In the genomic region with DNA sequence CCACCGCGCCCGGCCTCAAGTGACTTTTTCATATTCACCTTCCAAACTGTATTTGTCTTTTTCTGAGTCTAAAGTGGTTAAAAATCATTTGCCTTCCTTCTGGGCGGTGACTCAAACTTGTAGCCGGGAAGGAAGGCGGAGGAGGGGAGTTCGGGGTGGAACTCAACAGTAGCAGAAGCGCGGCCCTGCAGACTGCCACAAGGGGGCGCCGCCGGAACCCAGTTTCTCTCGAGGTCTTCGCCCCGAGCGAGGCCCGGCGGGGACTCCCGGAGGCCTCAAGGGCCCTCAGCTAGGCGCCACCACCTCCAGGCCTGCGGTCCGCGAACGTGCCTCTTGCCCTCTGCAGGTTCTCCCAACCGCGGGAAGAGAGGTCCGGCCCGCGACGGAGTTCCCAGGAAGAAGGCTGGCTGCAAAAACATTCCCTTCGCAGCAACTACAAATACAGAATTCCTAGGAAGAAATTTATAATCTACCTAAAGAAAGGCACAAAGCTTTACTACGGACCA, we compare ENCODE assay signal across 1 cellular context.
A peak's percentile ranks its signal among the peaks of the same experiment; 100 is the strongest.
TF ChIP-seq lines count a peak whose summit lies in the region.

No MANE protein-coding gene starts in this region.

TF ChIP-seq in K562, 482 proteins besides CTCF, POLR2A, EP300 and RAD21 (continued from another document and continues in another):
- TF ChIP-seq, protein P1, sequence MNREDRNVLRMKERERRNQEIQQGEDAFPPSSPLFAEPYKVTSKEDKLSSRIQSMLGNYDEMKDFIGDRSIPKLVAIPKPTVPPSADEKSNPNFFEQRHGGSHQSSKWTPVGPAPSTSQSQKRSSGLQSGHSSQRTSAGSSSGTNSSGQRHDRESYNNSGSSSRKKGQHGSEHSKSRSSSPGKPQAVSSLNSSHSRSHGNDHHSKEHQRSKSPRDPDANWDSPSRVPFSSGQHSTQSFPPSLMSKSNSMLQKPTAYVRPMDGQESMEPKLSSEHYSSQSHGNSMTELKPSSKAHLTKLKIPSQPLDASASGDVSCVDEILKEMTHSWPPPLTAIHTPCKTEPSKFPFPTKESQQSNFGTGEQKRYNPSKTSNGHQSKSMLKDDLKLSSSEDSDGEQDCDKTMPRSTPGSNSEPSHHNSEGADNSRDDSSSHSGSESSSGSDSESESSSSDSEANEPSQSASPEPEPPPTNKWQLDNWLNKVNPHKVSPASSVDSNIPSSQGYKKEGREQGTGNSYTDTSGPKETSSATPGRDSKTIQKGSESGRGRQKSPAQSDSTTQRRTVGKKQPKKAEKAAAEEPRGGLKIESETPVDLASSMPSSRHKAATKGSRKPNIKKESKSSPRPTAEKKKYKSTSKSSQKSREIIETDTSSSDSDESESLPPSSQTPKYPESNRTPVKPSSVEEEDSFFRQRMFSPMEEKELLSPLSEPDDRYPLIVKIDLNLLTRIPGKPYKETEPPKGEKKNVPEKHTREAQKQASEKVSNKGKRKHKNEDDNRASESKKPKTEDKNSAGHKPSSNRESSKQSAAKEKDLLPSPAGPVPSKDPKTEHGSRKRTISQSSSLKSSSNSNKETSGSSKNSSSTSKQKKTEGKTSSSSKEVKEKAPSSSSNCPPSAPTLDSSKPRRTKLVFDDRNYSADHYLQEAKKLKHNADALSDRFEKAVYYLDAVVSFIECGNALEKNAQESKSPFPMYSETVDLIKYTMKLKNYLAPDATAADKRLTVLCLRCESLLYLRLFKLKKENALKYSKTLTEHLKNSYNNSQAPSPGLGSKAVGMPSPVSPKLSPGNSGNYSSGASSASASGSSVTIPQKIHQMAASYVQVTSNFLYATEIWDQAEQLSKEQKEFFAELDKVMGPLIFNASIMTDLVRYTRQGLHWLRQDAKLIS (CRISPR knock-in tag; IDR thresholded peaks at IDR 0.05) = no peak
- TF ChIP-seq NFRKB (IDR thresholded peaks at IDR 0.05; ENCODE audit: low read depth) (no peak), PHB2 (IDR thresholded peaks at IDR 0.05; ENCODE audit: low read depth) (no peak), ARID2 (IDR thresholded peaks at IDR 0.05) (no peak), OTX1 (CRISPR knock-in tag; IDR thresholded peaks at IDR 0.05) (no peak), CXXC5 (CRISPR knock-in tag; IDR thresholded peaks at IDR 0.05) (0 out of 2 replicates have a peak, but pooled peaks have one; percentile 14), L3MBTL2 (IDR thresholded peaks at IDR 0.05) (peak; percentile 73), MAFK (IDR thresholded peaks at IDR 0.05; ENCODE audit: low read length) (no peak), STAG1 (CRISPR knock-in tag; IDR thresholded peaks at IDR 0.05; ENCODE audit: borderline replicate concordance) (0 out of 2 replicates have a peak, but pooled peaks have one; percentile 19), DDX20 (tag; IDR thresholded peaks at IDR 0.05; ENCODE audit: low read depth) (no peak), ZFX (CRISPR knock-in tag; IDR thresholded peaks at IDR 0.05) (peak; percentile 44; the same call in 1 of the 2 replicates), FOS (IDR thresholded peaks at IDR 0.05; ENCODE audit: extremely low read depth, insufficient read length) (no peak), HSF4 (CRISPR knock-in tag; IDR thresholded peaks at IDR 0.05; ENCODE audit: borderline replicate concordance) (no peak), RBM25 (IDR thresholded peaks at IDR 0.05; ENCODE audit: low read depth, low read length, severe bottlenecking) (no peak), ETV6 (IDR thresholded peaks at IDR 0.05; ENCODE audit: borderline replicate concordance in 1 of 2, low read depth in 2 of 2, low read length in 1 of 2) (no peak), ETV6 (CRISPR knock-in tag; IDR thresholded peaks at IDR 0.05; ENCODE audit: borderline replicate concordance) (no peak), RB1 (IDR thresholded peaks at IDR 0.05; ENCODE audit: low read depth) (peak; percentile 42; the same call in 1 of the 2 replicates), SIN3B (IDR thresholded peaks at IDR 0.05; ENCODE audit: low read depth) (no peak), RCOR1 (IDR thresholded peaks at IDR 0.05; ENCODE audit: borderline replicate concordance in 1 of 2, low read depth in 2 of 2, low read length in 2 of 2) (0 out of 4 replicates have a peak, but pooled peaks of 1 of the 2 experiments have one; percentile 21), YY1 (IDR thresholded peaks at IDR 0.05; ENCODE audit: borderline replicate concordance in 1 of 3, control insufficient read depth in 1 of 3, extremely low read depth in 1 of 3, insufficient read depth in 3 of 3, insufficient read length in 1 of 3, insufficient replicate concordance in 2 of 3, low read depth in 1 of 3, low read length in 2 of 3) (peak in 1 of 3 experiments; percentile 15), ZC3H8 (IDR thresholded peaks at IDR 0.05) (no peak), ZNF311 (CRISPR knock-in tag; IDR thresholded peaks at IDR 0.05) (no peak)
- TF ChIP-seq, protein P2, sequence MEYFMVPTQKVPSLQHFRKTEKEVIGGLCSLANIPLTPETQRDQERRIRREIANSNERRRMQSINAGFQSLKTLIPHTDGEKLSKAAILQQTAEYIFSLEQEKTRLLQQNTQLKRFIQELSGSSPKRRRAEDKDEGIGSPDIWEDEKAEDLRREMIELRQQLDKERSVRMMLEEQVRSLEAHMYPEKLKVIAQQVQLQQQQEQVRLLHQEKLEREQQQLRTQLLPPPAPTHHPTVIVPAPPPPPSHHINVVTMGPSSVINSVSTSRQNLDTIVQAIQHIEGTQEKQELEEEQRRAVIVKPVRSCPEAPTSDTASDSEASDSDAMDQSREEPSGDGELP (CRISPR knock-in tag; IDR thresholded peaks at IDR 0.05; ENCODE audit: borderline replicate concordance) = peak; percentile 27; the same call in 1 of the 2 replicates
- TF ChIP-seq, protein P3, sequence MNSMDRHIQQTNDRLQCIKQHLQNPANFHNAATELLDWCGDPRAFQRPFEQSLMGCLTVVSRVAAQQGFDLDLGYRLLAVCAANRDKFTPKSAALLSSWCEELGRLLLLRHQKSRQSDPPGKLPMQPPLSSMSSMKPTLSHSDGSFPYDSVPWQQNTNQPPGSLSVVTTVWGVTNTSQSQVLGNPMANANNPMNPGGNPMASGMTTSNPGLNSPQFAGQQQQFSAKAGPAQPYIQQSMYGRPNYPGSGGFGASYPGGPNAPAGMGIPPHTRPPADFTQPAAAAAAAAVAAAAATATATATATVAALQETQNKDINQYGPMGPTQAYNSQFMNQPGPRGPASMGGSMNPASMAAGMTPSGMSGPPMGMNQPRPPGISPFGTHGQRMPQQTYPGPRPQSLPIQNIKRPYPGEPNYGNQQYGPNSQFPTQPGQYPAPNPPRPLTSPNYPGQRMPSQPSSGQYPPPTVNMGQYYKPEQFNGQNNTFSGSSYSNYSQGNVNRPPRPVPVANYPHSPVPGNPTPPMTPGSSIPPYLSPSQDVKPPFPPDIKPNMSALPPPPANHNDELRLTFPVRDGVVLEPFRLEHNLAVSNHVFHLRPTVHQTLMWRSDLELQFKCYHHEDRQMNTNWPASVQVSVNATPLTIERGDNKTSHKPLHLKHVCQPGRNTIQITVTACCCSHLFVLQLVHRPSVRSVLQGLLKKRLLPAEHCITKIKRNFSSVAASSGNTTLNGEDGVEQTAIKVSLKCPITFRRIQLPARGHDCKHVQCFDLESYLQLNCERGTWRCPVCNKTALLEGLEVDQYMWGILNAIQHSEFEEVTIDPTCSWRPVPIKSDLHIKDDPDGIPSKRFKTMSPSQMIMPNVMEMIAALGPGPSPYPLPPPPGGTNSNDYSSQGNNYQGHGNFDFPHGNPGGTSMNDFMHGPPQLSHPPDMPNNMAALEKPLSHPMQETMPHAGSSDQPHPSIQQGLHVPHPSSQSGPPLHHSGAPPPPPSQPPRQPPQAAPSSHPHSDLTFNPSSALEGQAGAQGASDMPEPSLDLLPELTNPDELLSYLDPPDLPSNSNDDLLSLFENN (IDR thresholded peaks at IDR 0.05; ENCODE audit: low read depth in 2 of 2, low read length in 2 of 2) = no peak
- TF ChIP-seq, protein P4, sequence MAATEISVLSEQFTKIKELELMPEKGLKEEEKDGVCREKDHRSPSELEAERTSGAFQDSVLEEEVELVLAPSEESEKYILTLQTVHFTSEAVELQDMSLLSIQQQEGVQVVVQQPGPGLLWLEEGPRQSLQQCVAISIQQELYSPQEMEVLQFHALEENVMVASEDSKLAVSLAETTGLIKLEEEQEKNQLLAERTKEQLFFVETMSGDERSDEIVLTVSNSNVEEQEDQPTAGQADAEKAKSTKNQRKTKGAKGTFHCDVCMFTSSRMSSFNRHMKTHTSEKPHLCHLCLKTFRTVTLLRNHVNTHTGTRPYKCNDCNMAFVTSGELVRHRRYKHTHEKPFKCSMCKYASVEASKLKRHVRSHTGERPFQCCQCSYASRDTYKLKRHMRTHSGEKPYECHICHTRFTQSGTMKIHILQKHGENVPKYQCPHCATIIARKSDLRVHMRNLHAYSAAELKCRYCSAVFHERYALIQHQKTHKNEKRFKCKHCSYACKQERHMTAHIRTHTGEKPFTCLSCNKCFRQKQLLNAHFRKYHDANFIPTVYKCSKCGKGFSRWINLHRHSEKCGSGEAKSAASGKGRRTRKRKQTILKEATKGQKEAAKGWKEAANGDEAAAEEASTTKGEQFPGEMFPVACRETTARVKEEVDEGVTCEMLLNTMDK (IDR thresholded peaks at IDR 0.05; ENCODE audit: borderline replicate concordance, insufficient read depth, low read depth, low read length, poor library complexity, severe bottlenecking) = peak; percentile 71
- TF ChIP-seq, protein P5, sequence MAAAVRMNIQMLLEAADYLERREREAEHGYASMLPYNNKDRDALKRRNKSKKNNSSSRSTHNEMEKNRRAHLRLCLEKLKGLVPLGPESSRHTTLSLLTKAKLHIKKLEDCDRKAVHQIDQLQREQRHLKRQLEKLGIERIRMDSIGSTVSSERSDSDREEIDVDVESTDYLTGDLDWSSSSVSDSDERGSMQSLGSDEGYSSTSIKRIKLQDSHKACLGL (CRISPR knock-in tag; IDR thresholded peaks at IDR 0.05; ENCODE audit: borderline replicate concordance, poor library complexity, severe bottlenecking) = no peak
- TF ChIP-seq, protein P6, sequence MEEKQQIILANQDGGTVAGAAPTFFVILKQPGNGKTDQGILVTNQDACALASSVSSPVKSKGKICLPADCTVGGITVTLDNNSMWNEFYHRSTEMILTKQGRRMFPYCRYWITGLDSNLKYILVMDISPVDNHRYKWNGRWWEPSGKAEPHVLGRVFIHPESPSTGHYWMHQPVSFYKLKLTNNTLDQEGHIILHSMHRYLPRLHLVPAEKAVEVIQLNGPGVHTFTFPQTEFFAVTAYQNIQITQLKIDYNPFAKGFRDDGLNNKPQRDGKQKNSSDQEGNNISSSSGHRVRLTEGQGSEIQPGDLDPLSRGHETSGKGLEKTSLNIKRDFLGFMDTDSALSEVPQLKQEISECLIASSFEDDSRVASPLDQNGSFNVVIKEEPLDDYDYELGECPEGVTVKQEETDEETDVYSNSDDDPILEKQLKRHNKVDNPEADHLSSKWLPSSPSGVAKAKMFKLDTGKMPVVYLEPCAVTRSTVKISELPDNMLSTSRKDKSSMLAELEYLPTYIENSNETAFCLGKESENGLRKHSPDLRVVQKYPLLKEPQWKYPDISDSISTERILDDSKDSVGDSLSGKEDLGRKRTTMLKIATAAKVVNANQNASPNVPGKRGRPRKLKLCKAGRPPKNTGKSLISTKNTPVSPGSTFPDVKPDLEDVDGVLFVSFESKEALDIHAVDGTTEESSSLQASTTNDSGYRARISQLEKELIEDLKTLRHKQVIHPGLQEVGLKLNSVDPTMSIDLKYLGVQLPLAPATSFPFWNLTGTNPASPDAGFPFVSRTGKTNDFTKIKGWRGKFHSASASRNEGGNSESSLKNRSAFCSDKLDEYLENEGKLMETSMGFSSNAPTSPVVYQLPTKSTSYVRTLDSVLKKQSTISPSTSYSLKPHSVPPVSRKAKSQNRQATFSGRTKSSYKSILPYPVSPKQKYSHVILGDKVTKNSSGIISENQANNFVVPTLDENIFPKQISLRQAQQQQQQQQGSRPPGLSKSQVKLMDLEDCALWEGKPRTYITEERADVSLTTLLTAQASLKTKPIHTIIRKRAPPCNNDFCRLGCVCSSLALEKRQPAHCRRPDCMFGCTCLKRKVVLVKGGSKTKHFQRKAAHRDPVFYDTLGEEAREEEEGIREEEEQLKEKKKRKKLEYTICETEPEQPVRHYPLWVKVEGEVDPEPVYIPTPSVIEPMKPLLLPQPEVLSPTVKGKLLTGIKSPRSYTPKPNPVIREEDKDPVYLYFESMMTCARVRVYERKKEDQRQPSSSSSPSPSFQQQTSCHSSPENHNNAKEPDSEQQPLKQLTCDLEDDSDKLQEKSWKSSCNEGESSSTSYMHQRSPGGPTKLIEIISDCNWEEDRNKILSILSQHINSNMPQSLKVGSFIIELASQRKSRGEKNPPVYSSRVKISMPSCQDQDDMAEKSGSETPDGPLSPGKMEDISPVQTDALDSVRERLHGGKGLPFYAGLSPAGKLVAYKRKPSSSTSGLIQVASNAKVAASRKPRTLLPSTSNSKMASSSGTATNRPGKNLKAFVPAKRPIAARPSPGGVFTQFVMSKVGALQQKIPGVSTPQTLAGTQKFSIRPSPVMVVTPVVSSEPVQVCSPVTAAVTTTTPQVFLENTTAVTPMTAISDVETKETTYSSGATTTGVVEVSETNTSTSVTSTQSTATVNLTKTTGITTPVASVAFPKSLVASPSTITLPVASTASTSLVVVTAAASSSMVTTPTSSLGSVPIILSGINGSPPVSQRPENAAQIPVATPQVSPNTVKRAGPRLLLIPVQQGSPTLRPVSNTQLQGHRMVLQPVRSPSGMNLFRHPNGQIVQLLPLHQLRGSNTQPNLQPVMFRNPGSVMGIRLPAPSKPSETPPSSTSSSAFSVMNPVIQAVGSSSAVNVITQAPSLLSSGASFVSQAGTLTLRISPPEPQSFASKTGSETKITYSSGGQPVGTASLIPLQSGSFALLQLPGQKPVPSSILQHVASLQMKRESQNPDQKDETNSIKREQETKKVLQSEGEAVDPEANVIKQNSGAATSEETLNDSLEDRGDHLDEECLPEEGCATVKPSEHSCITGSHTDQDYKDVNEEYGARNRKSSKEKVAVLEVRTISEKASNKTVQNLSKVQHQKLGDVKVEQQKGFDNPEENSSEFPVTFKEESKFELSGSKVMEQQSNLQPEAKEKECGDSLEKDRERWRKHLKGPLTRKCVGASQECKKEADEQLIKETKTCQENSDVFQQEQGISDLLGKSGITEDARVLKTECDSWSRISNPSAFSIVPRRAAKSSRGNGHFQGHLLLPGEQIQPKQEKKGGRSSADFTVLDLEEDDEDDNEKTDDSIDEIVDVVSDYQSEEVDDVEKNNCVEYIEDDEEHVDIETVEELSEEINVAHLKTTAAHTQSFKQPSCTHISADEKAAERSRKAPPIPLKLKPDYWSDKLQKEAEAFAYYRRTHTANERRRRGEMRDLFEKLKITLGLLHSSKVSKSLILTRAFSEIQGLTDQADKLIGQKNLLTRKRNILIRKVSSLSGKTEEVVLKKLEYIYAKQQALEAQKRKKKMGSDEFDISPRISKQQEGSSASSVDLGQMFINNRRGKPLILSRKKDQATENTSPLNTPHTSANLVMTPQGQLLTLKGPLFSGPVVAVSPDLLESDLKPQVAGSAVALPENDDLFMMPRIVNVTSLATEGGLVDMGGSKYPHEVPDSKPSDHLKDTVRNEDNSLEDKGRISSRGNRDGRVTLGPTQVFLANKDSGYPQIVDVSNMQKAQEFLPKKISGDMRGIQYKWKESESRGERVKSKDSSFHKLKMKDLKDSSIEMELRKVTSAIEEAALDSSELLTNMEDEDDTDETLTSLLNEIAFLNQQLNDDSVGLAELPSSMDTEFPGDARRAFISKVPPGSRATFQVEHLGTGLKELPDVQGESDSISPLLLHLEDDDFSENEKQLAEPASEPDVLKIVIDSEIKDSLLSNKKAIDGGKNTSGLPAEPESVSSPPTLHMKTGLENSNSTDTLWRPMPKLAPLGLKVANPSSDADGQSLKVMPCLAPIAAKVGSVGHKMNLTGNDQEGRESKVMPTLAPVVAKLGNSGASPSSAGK (IDR thresholded peaks at IDR 0.05) = 0 out of 2 replicates have a peak, but pooled peaks have one; percentile 17
